In the genomic region with DNA sequence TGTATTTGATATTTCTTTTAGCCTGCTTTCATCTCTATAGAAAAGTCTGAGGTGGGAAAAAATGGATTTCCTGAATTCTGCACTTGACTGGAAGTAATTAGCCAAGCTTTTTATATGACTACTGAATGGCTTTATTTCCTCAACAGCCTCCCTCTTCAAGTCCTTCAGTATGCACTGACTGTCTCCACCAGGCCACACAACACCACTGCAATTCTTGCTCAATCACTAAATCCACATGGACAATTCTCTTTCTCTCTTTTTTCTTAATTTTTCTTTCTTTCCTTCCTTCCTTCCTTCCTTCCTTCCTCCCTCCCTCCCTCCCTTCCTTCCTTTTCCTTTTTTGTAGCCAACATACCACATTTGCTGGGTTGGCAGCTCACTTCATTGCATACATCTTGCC, we compare ENCODE assay signal across 1 cellular context.
TF ChIP-seq lines count a peak whose summit lies in the region.

No MANE protein-coding gene starts in this region.

TF ChIP-seq in GM23338, 12 proteins besides CTCF, POLR2A, EP300 and RAD21 (continued from another document):
- TF ChIP-seq REST (IDR thresholded peaks at IDR 0.05; ENCODE audit: unreplicated experiment) (no peak), NANOG (IDR thresholded peaks at IDR 0.05; ENCODE audit: borderline replicate concordance) (no peak), STAT1 (IDR thresholded peaks at IDR 0.05; ENCODE audit: unreplicated experiment) (no peak)
